21 cellular contexts compared by ENCODE assay signal in genomic region chr17:74766413-74766812, GRCh38. TPM values are rescaled to one million over a fixed set of nuclear protein-coding genes. Genes with fewer than 3 reads are reported as not detected.
DNase-seq lines count a peak whose midpoint lies in the region; TF ChIP-seq lines count a peak whose summit lies in the region.
"Had no signal": no experiment of that assay in that cellular context is flagged by ENCODE, and none has a peak within 500 bp of the region (broad histone marks: within the 10 kb centered on the region; RNA-seq: fewer than 3 reads in every experiment).

No MANE protein-coding gene starts in this region.

- H3K27ac ChIP-seq in angular gyrus (ENCODE audit: low read depth, low read length) = peak overlapping the region; percentile 89
- H3K27ac ChIP-seq in mesenchymal stem cell (ENCODE audit: low read length, poor library complexity, severe bottlenecking) = no peak overlapping the region
- H3K27ac ChIP-seq: suprapubic skin, uterus, WERI-Rb-1 had no signal

- DNase-seq in Caco-2 (no peak), mesenchymal stem cell (no peak), Ammon's horn (ENCODE audit: low spot score) (no peak)
- DNase-seq: activated CD4-positive, alpha-beta T cell treated with anti-CD3 and anti-CD28 coated beads, Interleukin-2, amount 50 U/mL, for 1 hour; activated CD8-positive, alpha-beta memory T cell treated with anti-CD3 and anti-CD28 coated beads, Interleukin-2, amount 50 U/mL, for 4 hours; dermis blood vessel endothelial cell; left cardiac atrium; mesendoderm; NCI-H1092 treated with DMSO at 0.1 percent for 48 hours; NCI-H1930; NCI-H226; NCI-H774; uterus; WERI-Rb-1 had no signal

- no peak overlapping the region for H3K4me3 ChIP-seq in Caco-2 (ENCODE audit: low read depth, low read length)
- no peak overlapping the region for H3K4me3 ChIP-seq in mesenchymal stem cell (ENCODE audit: insufficient read depth in 1 of 2, low read depth in 1 of 2, low read length in 2 of 2)
- H3K4me3 ChIP-seq: adrenal gland, suprapubic skin, uterus had no signal

- no peak overlapping the region for H4K8ac ChIP-seq in mesenchymal stem cell (ENCODE audit: low read length)

- H3K4me1 Mint-ChIP-seq in Caco-2 (ENCODE audit: low read depth, unreplicated experiment) (peaks cover 36% of the 10 kb centered on the region), nephron (peaks cover 23% of the 10 kb centered on the region)

- POLR2A ChIA-PET in Caco-2 (lab: Charles Lee) = no interaction called here

- BruUV-seq in Caco-2 (replicated peaks; lab: Mats Ljungman, UMichigan) = no TSS peak

- H3K9me3 Mint-ChIP-seq in Caco-2 (ENCODE audit: unreplicated experiment) = no peaks in the 10 kb centered on the region
- H3K9me3 Mint-ChIP-seq in nephron = no peaks in the 10 kb centered on the region
- H3K9me3 Mint-ChIP-seq: activated T-helper 2 cell treated with anti-CD3 and anti-CD28 coated beads, Interferon-gamma antibody, Interleukin-2, Interleukin-4, amounts not matched to agents 10 μg/mL and 5 μg/mL and 100 μg/mL, durations not matched to agents 14 hours and 24 hours and 36 hours; T-helper 2 cell treated with Interferon-gamma antibody and Interleukin-4, amounts not matched to agents 5 μg/mL and 100 μg/mL, for 36 hours had no signal

- H2BK12ac ChIP-seq in mesenchymal stem cell (ENCODE audit: low read length in 2 of 2) = no peak overlapping the region

- no peak overlapping the region for H3K4me2 ChIP-seq in mesenchymal stem cell (ENCODE audit: low read length, poor library complexity, severe bottlenecking)

- H3K27ac Mint-ChIP-seq in Caco-2 (ENCODE audit: unreplicated experiment) (peak overlapping the region; percentile 55), nephron (peak overlapping the region in 2 of 3 experiments; percentile 63 to 65)
- H3K27ac Mint-ChIP-seq: T-helper 2 cell treated with Interferon-gamma antibody and Interleukin-4, amounts not matched to agents 5 μg/mL and 100 μg/mL, for 36 hours had no signal

- intact Hi-C loops in Caco-2 (cut with micrococcal nuclease; ENCODE audit: unreplicated experiment) = no loop called here

- H2BK120ac ChIP-seq in mesenchymal stem cell (ENCODE audit: low read depth, low read length) = no peak overlapping the region

- H3K27me3 Mint-ChIP-seq in Caco-2 (ENCODE audit: insufficient read depth, unreplicated experiment) (no peaks in the 10 kb centered on the region), nephron (ENCODE audit: low read depth) (no peaks in the 10 kb centered on the region)

- no peak overlapping the region for H3K18ac ChIP-seq in mesenchymal stem cell (ENCODE audit: low read depth in 1 of 2, low read length in 2 of 2)

- H2AFZ ChIP-seq in mesenchymal stem cell (ENCODE audit: low read depth, low read length) = no peak overlapping the region

- no peak overlapping the region for H3K14ac ChIP-seq in mesenchymal stem cell (ENCODE audit: low read length in 2 of 2)

- 94% methylated on average over 2 of the region's 2 CpGs for WGBS in mesenchymal stem cell

- H3K9me3 ChIP-seq in Caco-2 = no peaks in the 10 kb centered on the region
- H3K9me3 ChIP-seq in mesenchymal stem cell (ENCODE audit: control insufficient read depth, low read length) = no peaks in the 10 kb centered on the region
- H3K9me3 ChIP-seq: adrenal gland, suprapubic skin, uterus had no signal

- peaks cover 9% of the 10 kb centered on the region for H3K36me3 ChIP-seq in Caco-2 (ENCODE audit: control insufficient read depth, insufficient read depth, low read length)
- H3K36me3 ChIP-seq in mesenchymal stem cell (ENCODE audit: control insufficient read depth in 1 of 2, insufficient read depth in 2 of 2, low read depth in 1 of 2, low read length in 2 of 2) = peaks cover 21 to 57% of the 10 kb centered on the region in 2 experiments
- H3K36me3 ChIP-seq: uterus had no signal

- no peak overlapping the region for H3K4ac ChIP-seq in mesenchymal stem cell (ENCODE audit: low read depth in 1 of 2, low read length in 2 of 2)

- H2BK15ac ChIP-seq in mesenchymal stem cell (ENCODE audit: low read depth, poor library complexity, severe bottlenecking) = no peak overlapping the region

- H4K91ac ChIP-seq in mesenchymal stem cell (ENCODE audit: low read length) = no peak overlapping the region

- H3K79me1 ChIP-seq in mesenchymal stem cell (replicated peaks; ENCODE audit: low read length, poor library complexity, severe bottlenecking) = peaks cover 42% of the 10 kb centered on the region

- H3K23ac ChIP-seq in mesenchymal stem cell (ENCODE audit: low read length in 2 of 2) = no peak overlapping the region

- H2BK5ac ChIP-seq in mesenchymal stem cell (ENCODE audit: low read depth, low read length, poor library complexity, severe bottlenecking) = no peak overlapping the region

- peaks cover 73% of the 10 kb centered on the region for H3K36me3 Mint-ChIP-seq in Caco-2 (ENCODE audit: insufficient read depth, unreplicated experiment)
- peaks cover 18% of the 10 kb centered on the region for H3K36me3 Mint-ChIP-seq in nephron (ENCODE audit: low read depth)

- H3K4me3 Mint-ChIP-seq in Caco-2 (ENCODE audit: unreplicated experiment) (no peak overlapping the region), nephron (no peak overlapping the region)
- H3K4me3 Mint-ChIP-seq: T-helper 2 cell treated with Interferon-gamma antibody and Interleukin-4, amounts not matched to agents 5 μg/mL and 100 μg/mL, for 36 hours had no signal

- H3K4me1 ChIP-seq in Caco-2 (peaks cover 71% of the 10 kb centered on the region), mesenchymal stem cell (ENCODE audit: control insufficient read depth, insufficient read depth, low read depth, low read length) (peaks cover 44% of the 10 kb centered on the region)
- H3K4me1 ChIP-seq: uterus had no signal

- CTCF ChIA-PET in Caco-2 (lab: Charles Lee) = no interaction called here

- H3K9ac ChIP-seq in mesenchymal stem cell (ENCODE audit: low read length) = no peak overlapping the region

- no peak for TF ChIP-seq CTCF in Caco-2 (IDR thresholded peaks at IDR 0.05; ENCODE audit: insufficient read depth in 1 of 2, low read depth in 1 of 2, low read length in 1 of 2, severe bottlenecking in 1 of 2, unreplicated experiment in 1 of 2)
- no peak for TF ChIP-seq CTCF in nephron (IDR thresholded peaks at IDR 0.05; ENCODE audit: unreplicated experiment in 3 of 3)

- H2AK5ac ChIP-seq in mesenchymal stem cell (ENCODE audit: low read length, severe bottlenecking) = no peak overlapping the region

- H3K27me3 ChIP-seq in Caco-2 (replicated peaks; ENCODE audit: control insufficient read depth, insufficient read depth, low read length) (no peaks in the 10 kb centered on the region), mesenchymal stem cell (ENCODE audit: control insufficient read depth in 1 of 2, insufficient read depth in 1 of 2, low read length in 2 of 2) (no peaks in the 10 kb centered on the region)
- H3K27me3 ChIP-seq: adrenal gland, suprapubic skin, uterus had no signal

RNA-seq across cellular contexts. Expression of gene NAT9, which starts 9.7 kb away (rescaled TPM):
- total RNA-seq in Caco-2 (2022) = 84.5 and 89.5 TPM in 2 replicates
- polyA plus RNA-seq in mesenchymal stem cell (2013, experiment 1 of 2) = 29.5 TPM
- 30.4 TPM for polyA plus RNA-seq in mesenchymal stem cell (2013, experiment 2 of 2)

RNA-seq across cellular contexts. Expression of gene NHERF1, which starts 18.0 kb away (rescaled TPM):
- total RNA-seq in Caco-2 (2022) = 204 and 218 TPM in 2 replicates
- 126 TPM for polyA plus RNA-seq in mesenchymal stem cell (2013, experiment 1 of 2)
- polyA plus RNA-seq in mesenchymal stem cell (2013, experiment 2 of 2) = 126 TPM

RNA-seq across cellular contexts. Expression of gene RAB37, which starts 29.4 kb away (rescaled TPM):
- 12.3 and 14.8 TPM in 2 replicates for total RNA-seq in Caco-2 (2022)
- polyA plus RNA-seq in mesenchymal stem cell (2013, experiment 1 of 2) = 2.4 TPM
- 1.9 TPM for polyA plus RNA-seq in mesenchymal stem cell (2013, experiment 2 of 2)

RNA-seq across cellular contexts. Expression of gene CD300LF, which starts 53.7 kb away (rescaled TPM):
- 2.2 and 2.4 TPM in 2 replicates for total RNA-seq in Caco-2 (2022)
- not detected for polyA plus RNA-seq in mesenchymal stem cell (2013, experiment 1 of 2)
- not detected for polyA plus RNA-seq in mesenchymal stem cell (2013, experiment 2 of 2)
- total RNA-seq: activated T-helper 2 cell treated with anti-CD3 and anti-CD28 coated beads, Interferon-gamma antibody, Interleukin-2, Interleukin-4, amounts not matched to agents 10 μg/mL and 5 μg/mL and 100 μg/mL, durations not matched to agents 14 hours and 24 hours and 36 hours; bronchial epithelial cell; dermis blood vessel endothelial cell; suprapubic skin had no signal
